11 cellular contexts compared by ENCODE assay signal in genomic region chr17:51257150-51258081, GRCh38. TPM values are rescaled to one million over a fixed set of nuclear protein-coding genes. Genes with fewer than 3 reads are reported as not detected.
DNase-seq lines count a peak whose midpoint lies in the region; ATAC-seq and TF ChIP-seq lines count a peak whose summit lies in the region.
"Had no signal": no experiment of that assay in that cellular context is flagged by ENCODE, and none has a peak within 500 bp of the region (broad histone marks: within the 10 kb centered on the region; RNA-seq: fewer than 3 reads in every experiment).

No MANE protein-coding gene starts in this region.

- no peak overlapping the region for H2AFZ ChIP-seq in osteoblast (ENCODE audit: low read length)

- no peaks in the 10 kb centered on the region for H3K9me3 Mint-ChIP-seq in T-helper 2 cell treated with Interferon-gamma antibody and Interleukin-4, amounts not matched to agents 5 μg/mL and 100 μg/mL, for 36 hours
- no peaks in the 10 kb centered on the region for H3K9me3 Mint-ChIP-seq in endodermal cell

- peak overlapping the region; percentile 15 for H3K27ac Mint-ChIP-seq in T-helper 2 cell treated with Interferon-gamma antibody and Interleukin-4, amounts not matched to agents 5 μg/mL and 100 μg/mL, for 36 hours
- no peak overlapping the region for H3K27ac Mint-ChIP-seq in endodermal cell

- H3K4me3 Mint-ChIP-seq in T-helper 2 cell treated with Interferon-gamma antibody and Interleukin-4, amounts not matched to agents 5 μg/mL and 100 μg/mL, for 36 hours: peak overlapping the region; percentile 91
- H3K4me3 Mint-ChIP-seq in endodermal cell: peak overlapping the region; percentile 90

- no peak overlapping the region for H3K27ac ChIP-seq in endodermal cell (ENCODE audit: low read depth, low read length)
- peak overlapping the region; percentile 27 for H3K27ac ChIP-seq in osteoblast (ENCODE audit: low read depth, low read length)
- H3K27ac ChIP-seq: vagina had no signal

- no peak for DNase-seq in T-helper 2 cell treated with Interferon-gamma antibody and Interleukin-4, amounts not matched to agents 5 μg/mL and 100 μg/mL, for 36 hours (ENCODE audit: low spot score)
- DNase-seq in T-helper 2 cell: no peak
- peak; percentile 38 for DNase-seq in NAMALWA (ENCODE audit: low spot score)
- DNase-seq in endodermal cell: no peak
- DNase-seq in osteoblast (ENCODE audit: insufficient read length, low spot score, missing footprints): peak; percentile 58
- DNase-seq in superior temporal gyrus (ENCODE audit: extremely low spot score): no peak
- DNase-seq in HAP-1 (ENCODE audit: low spot score in 2 of 2): no peak
- DNase-seq: activated CD4-positive, CD25-positive, alpha-beta regulatory T cell treated with anti-CD3 and anti-CD28 coated beads, Interleukin-2, amount 50 U/mL, for 72 hours; NCI-H1105 had no signal

- H3K27me3 ChIP-seq in endodermal cell (ENCODE audit: control insufficient read depth, insufficient read depth, low read length, poor library complexity, severe bottlenecking) (no peaks in the 10 kb centered on the region), osteoblast (ENCODE audit: insufficient read depth, low read length) (no peaks in the 10 kb centered on the region), HAP-1 (ENCODE audit: low read depth) (no peaks in the 10 kb centered on the region)
- H3K27me3 ChIP-seq: vagina had no signal

- H4K20me1 ChIP-seq in osteoblast (ENCODE audit: insufficient read depth, low read length): peaks cover 18% of the 10 kb centered on the region

- H3K4me3 ChIP-seq in endodermal cell (ENCODE audit: low read length) (peak overlapping the region; percentile 92), osteoblast (ENCODE audit: insufficient read depth, low read length) (no peak overlapping the region), HAP-1 (no peak overlapping the region)

- H3K9me3 ChIP-seq in endodermal cell (ENCODE audit: control insufficient read depth, low read length): no peaks in the 10 kb centered on the region
- H3K9me3 ChIP-seq in osteoblast (ENCODE audit: low read depth, low read length): no peaks in the 10 kb centered on the region
- no peaks in the 10 kb centered on the region for H3K9me3 ChIP-seq in HAP-1
- H3K9me3 ChIP-seq: vagina had no signal

- no peak for ATAC-seq in GM18519 (IDR thresholded peaks at IDR 0.05; ENCODE audit: low FRiP score, unreplicated experiment)

- H3K4me2 ChIP-seq in osteoblast (ENCODE audit: insufficient read depth, low read length): peak overlapping the region; percentile 98

- peaks cover 55% of the 10 kb centered on the region for H3K36me3 ChIP-seq in endodermal cell (ENCODE audit: control insufficient read depth, insufficient read depth, low read length)
- no peaks in the 10 kb centered on the region for H3K36me3 ChIP-seq in osteoblast (ENCODE audit: insufficient read depth, low read length)
- peaks cover 21% of the 10 kb centered on the region for H3K36me3 ChIP-seq in HAP-1 (replicated peaks)

- no peaks in the 10 kb centered on the region for H3K27me3 Mint-ChIP-seq in T-helper 2 cell treated with Interferon-gamma antibody and Interleukin-4, amounts not matched to agents 5 μg/mL and 100 μg/mL, for 36 hours (ENCODE audit: low read depth)
- H3K27me3 Mint-ChIP-seq in endodermal cell (ENCODE audit: insufficient read depth): no peaks in the 10 kb centered on the region

- peaks cover 48% of the 10 kb centered on the region for H3K4me1 Mint-ChIP-seq in T-helper 2 cell treated with Interferon-gamma antibody and Interleukin-4, amounts not matched to agents 5 μg/mL and 100 μg/mL, for 36 hours (ENCODE audit: low read depth)
- H3K4me1 Mint-ChIP-seq in endodermal cell: peaks cover 23% of the 10 kb centered on the region

- no peak for TF ChIP-seq CTCF in endodermal cell (conservative IDR thresholded peaks at IDR 0.05)
- TF ChIP-seq CTCF in osteoblast (IDR thresholded peaks at IDR 0.05; ENCODE audit: extremely low read depth, low read depth, low read length): no peak

- H3K4me1 ChIP-seq in endodermal cell (ENCODE audit: control insufficient read depth, insufficient read depth, low read length): no peaks in the 10 kb centered on the region
- peaks cover 24% of the 10 kb centered on the region for H3K4me1 ChIP-seq in osteoblast (ENCODE audit: insufficient read depth, low read length)
- H3K4me1 ChIP-seq in HAP-1: peaks cover 13% of the 10 kb centered on the region

- WGBS in endodermal cell (ENCODE audit: insufficient coverage in 1 of 2, insufficient read length in 1 of 2), 2 experiments: 93 to 96% methylated on average over 3 of the region's 3 CpGs

- H3K36me3 Mint-ChIP-seq in T-helper 2 cell treated with Interferon-gamma antibody and Interleukin-4, amounts not matched to agents 5 μg/mL and 100 μg/mL, for 36 hours (ENCODE audit: low read depth): peaks cover 26% of the 10 kb centered on the region
- H3K36me3 Mint-ChIP-seq in endodermal cell (ENCODE audit: low read depth): peaks cover 39% of the 10 kb centered on the region

- in situ Hi-C loops in HAP-1 (cut with MboI; ENCODE audit: low sequenced_read_pairs): no loop called here

- H3K79me2 ChIP-seq in osteoblast (ENCODE audit: insufficient read depth, low read length): peaks cover 89% of the 10 kb centered on the region

- H3K9ac ChIP-seq in endodermal cell (ENCODE audit: extremely low read depth, low read length, poor library complexity, severe bottlenecking): no peak overlapping the region

RNA-seq across cellular contexts. Expression of gene MBTD1, which starts 2.4 kb away (rescaled TPM):
- total RNA-seq in endodermal cell: 10 to 100 TPM; 33.6 to 37.7 TPM
- polyA plus RNA-seq in endodermal cell (2013, experiment 1 of 2): 38.5 TPM
- 36.3 TPM for polyA plus RNA-seq in endodermal cell (2013, experiment 2 of 2)
- 13.3 and 16.3 TPM in 2 replicates for total RNA-seq in osteoblast

RNA-seq across cellular contexts. Expression of gene UTP18, which starts 2.9 kb away (rescaled TPM):
- total RNA-seq in endodermal cell (10 to 100 TPM; 52.3 to 68.7 TPM), osteoblast (31.5 and 38.0 TPM in 2 replicates)
- polyA plus RNA-seq in endodermal cell (2013, experiment 1 of 2): 51.1 TPM
- polyA plus RNA-seq in endodermal cell (2013, experiment 2 of 2): 51.6 TPM

Comparison
In these comparisons a context has a peak if more than half of its experiments do, and no peak if none do; other contexts are left out.
1. DNase-seq: peak in NAMALWA (single experiment) and osteoblast (single experiment); none in T-helper 2 cell treated with Interferon-gamma antibody and Interleukin-4, amounts not matched to agents 5 μg/mL and 100 μg/mL, for 36 hours (single experiment), T-helper 2 cell (0 of 5), endodermal cell (single experiment), superior temporal gyrus (single experiment) and HAP-1 (0 of 2).